19 cellular contexts compared by ENCODE assay signal in genomic region chr6:14143305-14143704, GRCh38.
"Had no signal": no experiment of that assay in that cellular context is flagged by ENCODE, and none has a peak within 500 bp of the region (broad histone marks: within the 10 kb centered on the region; RNA-seq: fewer than 3 reads in every experiment).

No MANE protein-coding gene starts in this region.

- H3K27ac ChIP-seq: KMS-11, RWPE1, SJCRH30 had no signal

- DNase-seq: IMR-90, Kasumi-1, MM.1S, NCI-H1092 treated with DMSO at 0.1 percent for 48 hours, NCI-H1436, NCI-H187, NCI-H2029, NCI-H2081 treated with DMSO at 0.1 percent for 48 hours, NCI-H2171, NCI-H226, NCI-H510A, NCI-H524 treated with DMSO at 0.1 percent for 48 hours, NCI-H69, NCI-H774, SHP77, SJCRH30 had no signal

- ATAC-seq: Panc1 had no signal

- H3K4me3 ChIP-seq: SJCRH30 had no signal

- H3K9me3 ChIP-seq: SJCRH30 had no signal

- H3K9ac ChIP-seq: KMS-11 had no signal

- H3K4me2 ChIP-seq: KMS-11 had no signal

- H3K36me3 ChIP-seq: SJCRH30 had no signal

- H3K27me3 ChIP-seq: SJCRH30 had no signal

- H3K4me1 ChIP-seq: SJCRH30 had no signal
